Comparison of ENCODE assay signal across 8 cellular contexts in the genomic region with DNA sequence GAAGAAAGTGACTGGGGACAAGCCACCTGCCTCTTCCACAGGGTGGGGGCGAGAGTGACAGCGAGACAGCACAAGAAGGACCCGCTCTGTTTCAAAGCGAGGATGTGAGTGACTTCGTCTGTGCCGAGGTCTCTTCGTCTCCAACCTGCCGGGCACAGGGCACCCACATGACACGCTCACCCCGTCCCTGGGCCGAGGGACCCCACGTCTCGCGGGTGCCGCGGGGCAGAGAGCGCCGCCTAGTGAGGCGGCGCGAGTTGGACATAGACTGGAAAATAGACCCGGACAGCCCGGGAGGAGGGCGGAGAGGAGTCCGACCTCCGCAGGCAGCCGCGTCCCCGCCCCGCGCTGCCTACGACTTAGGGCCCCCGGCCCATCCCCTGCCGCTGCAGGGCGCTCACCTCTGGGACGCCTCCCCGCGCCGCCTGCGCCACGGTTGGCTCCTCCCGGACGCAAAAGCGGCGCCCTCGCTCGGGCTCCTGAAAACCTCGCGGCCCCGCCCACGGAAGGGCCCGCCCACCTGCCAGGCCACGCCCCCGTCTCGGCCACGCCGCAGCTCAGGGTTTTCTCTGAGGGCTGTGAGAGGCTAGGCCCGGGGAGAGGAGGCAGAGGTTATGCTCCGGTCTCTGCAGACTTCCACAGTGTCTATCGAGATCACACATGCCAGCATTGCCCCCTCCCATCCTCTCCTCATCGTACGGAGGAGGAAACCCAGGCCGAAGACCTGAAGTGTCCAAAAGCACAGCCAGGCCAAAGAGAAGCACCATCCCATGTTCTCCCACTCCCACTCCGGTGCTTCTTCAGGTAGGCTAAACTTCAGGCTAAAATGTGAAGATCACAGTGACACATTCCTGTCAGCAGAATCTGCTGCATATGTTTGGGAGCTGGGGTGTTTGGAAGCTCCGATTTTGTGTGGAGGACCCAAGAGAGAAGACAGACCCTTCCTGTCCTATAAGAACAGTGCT. TPM values are rescaled to one million over a fixed set of nuclear protein-coding genes. Genes with fewer than 3 reads are reported as not detected.
DNase-seq lines count a peak whose midpoint lies in the region; ATAC-seq and TF ChIP-seq lines count a peak whose summit lies in the region.

A gene with protein sequence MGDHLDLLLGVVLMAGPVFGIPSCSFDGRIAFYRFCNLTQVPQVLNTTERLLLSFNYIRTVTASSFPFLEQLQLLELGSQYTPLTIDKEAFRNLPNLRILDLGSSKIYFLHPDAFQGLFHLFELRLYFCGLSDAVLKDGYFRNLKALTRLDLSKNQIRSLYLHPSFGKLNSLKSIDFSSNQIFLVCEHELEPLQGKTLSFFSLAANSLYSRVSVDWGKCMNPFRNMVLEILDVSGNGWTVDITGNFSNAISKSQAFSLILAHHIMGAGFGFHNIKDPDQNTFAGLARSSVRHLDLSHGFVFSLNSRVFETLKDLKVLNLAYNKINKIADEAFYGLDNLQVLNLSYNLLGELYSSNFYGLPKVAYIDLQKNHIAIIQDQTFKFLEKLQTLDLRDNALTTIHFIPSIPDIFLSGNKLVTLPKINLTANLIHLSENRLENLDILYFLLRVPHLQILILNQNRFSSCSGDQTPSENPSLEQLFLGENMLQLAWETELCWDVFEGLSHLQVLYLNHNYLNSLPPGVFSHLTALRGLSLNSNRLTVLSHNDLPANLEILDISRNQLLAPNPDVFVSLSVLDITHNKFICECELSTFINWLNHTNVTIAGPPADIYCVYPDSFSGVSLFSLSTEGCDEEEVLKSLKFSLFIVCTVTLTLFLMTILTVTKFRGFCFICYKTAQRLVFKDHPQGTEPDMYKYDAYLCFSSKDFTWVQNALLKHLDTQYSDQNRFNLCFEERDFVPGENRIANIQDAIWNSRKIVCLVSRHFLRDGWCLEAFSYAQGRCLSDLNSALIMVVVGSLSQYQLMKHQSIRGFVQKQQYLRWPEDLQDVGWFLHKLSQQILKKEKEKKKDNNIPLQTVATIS (minus strand): TSS at position 454 of the 965 bp plus-strand sequence. CDS start 30,217 bp downstream, outside the sequence.

- DNase-seq in NCI-H1105 treated with DMSO at 0.1 percent for 48 hours (lab: John Stamatoyannopoulos, UW) (peak; percentile 79), T-helper 17 cell (peak; percentile 79 to 80 (median 80)), amniotic stem cell (lab: John Stamatoyannopoulos, UW) (peak; percentile 16), hepatocyte (ENCODE audit: low spot score) (peak; percentile 90), retinal pigment epithelial cell (ENCODE audit: low read depth) (no peak), dedifferentiated amniotic fluid mesenchymal stem cell (ENCODE audit: extremely low spot score) (no peak)

- peaks cover 22% of the 10 kb centered on the region for H3K4me1 Mint-ChIP-seq in T-helper 17 cell

- H3K4me3 ChIP-seq in hepatocyte = peak within 1 kb of the TSS; percentile 43
- H3K4me3 ChIP-seq in retinal pigment epithelial cell (ENCODE audit: low read length) = peak within 1 kb of the TSS; percentile 43

- peak within 1 kb of the TSS; percentile 56 for H3K27ac ChIP-seq in hepatocyte

- H2AFZ ChIP-seq in hepatocyte = peak within 1 kb of the TSS; percentile 73

- H3K36me3 ChIP-seq in hepatocyte (replicated peaks; ENCODE audit: insufficient read depth, low read depth) = no peaks in the 10 kb centered on the region

- H3K27me3 Mint-ChIP-seq in T-helper 17 cell = no peaks in the 10 kb centered on the region

- 11% methylated on average over 49 of the region's 65 CpGs for WGBS in hepatocyte (ENCODE audit: low lambda C conversion rate, missing lambda C conversion rate)

- H3K27ac Mint-ChIP-seq in T-helper 17 cell = peak within 1 kb of the TSS; percentile 87

- no peaks in the 10 kb centered on the region for H3K9me2 ChIP-seq in hepatocyte (replicated peaks; ENCODE audit: insufficient read depth)

- H3K36me3 Mint-ChIP-seq in T-helper 17 cell (ENCODE audit: low read depth) = no peaks in the 10 kb centered on the region

- TF ChIP-seq CTCF in GM12874 (IDR thresholded peaks at IDR 0.05; ENCODE audit: insufficient read depth, low read depth, low read length) (peak; percentile 75), hepatocyte (IDR thresholded peaks at IDR 0.05; ENCODE audit: poor library complexity) (peak; percentile 73), retinal pigment epithelial cell (conservative IDR thresholded peaks at IDR 0.05; ENCODE audit: low read depth, low read length) (peak; percentile 72)

- peak; percentile 90 for ATAC-seq in HG02678 (IDR thresholded peaks at IDR 0.05; ENCODE audit: unreplicated experiment)
- ATAC-seq in T-helper 17 cell = peak; percentile 89

- no peaks in the 10 kb centered on the region for H3K79me2 ChIP-seq in hepatocyte

- no peaks in the 10 kb centered on the region for H4K20me1 ChIP-seq in hepatocyte (ENCODE audit: insufficient read depth, poor library complexity, severe bottlenecking)

- H3K27me3 ChIP-seq in hepatocyte = no peaks in the 10 kb centered on the region

- H3K9me3 ChIP-seq in T-helper 17 cell (ENCODE audit: control insufficient read depth, low read length, poor library complexity, severe bottlenecking) (no peaks in the 10 kb centered on the region), hepatocyte (ENCODE audit: low read depth) (no peaks in the 10 kb centered on the region)

- H3K4me2 ChIP-seq in hepatocyte = peak within 1 kb of the TSS; percentile 82

- peaks cover 13% of the 10 kb centered on the region for H3K4me1 ChIP-seq in hepatocyte (ENCODE audit: insufficient read depth)

- H3K4me3 Mint-ChIP-seq in T-helper 17 cell = peak within 1 kb of the TSS; percentile 85

RNA-seq across cellular contexts. Expression of the gene that starts here (rescaled TPM):
- total RNA-seq in T-helper 17 cell (1 to 10 TPM; 2.6 to 2.8 TPM), hepatocyte (0.88 and 1.9 TPM in 2 replicates)
- polyA plus RNA-seq in hepatocyte = 1.5 TPM in 2 replicates

Comparison
In these comparisons a context has a peak if more than half of its experiments do, and no peak if none do; other contexts are left out.
1. DNase-seq: peak in NCI-H1105 treated with DMSO at 0.1 percent for 48 hours (single experiment), T-helper 17 cell (3 of 3), amniotic stem cell (single experiment) and hepatocyte (single experiment); none in retinal pigment epithelial cell (single experiment) and dedifferentiated amniotic fluid mesenchymal stem cell (single experiment).
2. Peak in every context shown above with its lines, with median percentiles within 50 percentile points of each other: CTCF ChIP-seq.